In the genomic region with DNA sequence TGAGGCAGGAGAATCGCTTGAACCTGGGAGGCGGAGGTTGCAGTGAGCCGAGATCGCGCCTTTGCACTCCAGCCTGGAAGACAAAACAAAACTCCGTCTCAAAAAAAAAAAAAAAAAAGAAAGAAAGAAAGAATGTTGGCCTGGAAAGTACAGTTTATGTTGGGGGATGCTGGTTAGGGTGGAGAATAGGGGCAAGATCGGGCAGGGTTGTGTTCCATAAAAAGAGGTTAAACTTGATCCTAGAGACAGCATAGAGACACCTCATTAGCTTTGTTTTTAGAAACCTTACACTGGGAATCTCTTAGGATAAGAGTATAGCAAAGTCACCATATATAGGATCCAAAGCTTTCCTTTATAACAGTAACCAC, we compare ENCODE assay signal across 10 cellular contexts. TPM values are rescaled to one million over a fixed set of nuclear protein-coding genes. Genes with fewer than 3 reads are reported as not detected.
DNase-seq lines count a peak whose midpoint lies in the region; ATAC-seq, FAIRE-seq and TF ChIP-seq lines count a peak whose summit lies in the region.
"Had no signal": no experiment of that assay in that cellular context is flagged by ENCODE, and none has a peak within 500 bp of the region (broad histone marks: within the 10 kb centered on the region; RNA-seq: fewer than 3 reads in every experiment).

No MANE protein-coding gene starts in this region.

- H3K9me3 Mint-ChIP-seq in CD4-positive, CD25-positive, alpha-beta regulatory T cell: peaks cover 0 to 5% (median 0%) of the 10 kb centered on the region in 7 donors

- dilution Hi-C loops in endothelial cell of umbilical vein (cut with MboI; ENCODE audit: extremely low pct_ligation_motif_present, low sequenced_read_pairs): no loop called here

- no peak for FAIRE-seq in endothelial cell of umbilical vein (lab: Jason Lieb, UNC)

- H3K4me1 Mint-ChIP-seq in CD4-positive, CD25-positive, alpha-beta regulatory T cell: peaks cover 14 to 53% (median 41%) of the 10 kb centered on the region in 4 donors

- TF ChIP-seq CTCF in Peyer's patch (IDR thresholded peaks at IDR 0.05): no peak
- TF ChIP-seq CTCF in endothelial cell of umbilical vein (IDR thresholded peaks at IDR 0.05; ENCODE audit: extremely low read depth in 1 of 2, insufficient read depth in 1 of 2, low read depth in 1 of 2, low read length in 2 of 2): no peak
- no peak for TF ChIP-seq CTCF in parathyroid adenoma (IDR thresholded peaks at IDR 0.05)

- H3K4me1 ChIP-seq in CD4-positive, CD25-positive, alpha-beta regulatory T cell (ENCODE audit: control insufficient read depth, insufficient read depth, low read length, poor library complexity, severe bottlenecking): peaks cover 38% of the 10 kb centered on the region
- peaks cover 16 to 68% (median 23%) of the 10 kb centered on the region in 4 donors for H3K4me1 ChIP-seq in Peyer's patch
- peaks cover 66% of the 10 kb centered on the region for H3K4me1 ChIP-seq in endothelial cell of umbilical vein (ENCODE audit: control insufficient read depth, extremely low read depth, insufficient read depth, low read length)
- H3K4me1 ChIP-seq in parathyroid adenoma: peaks cover 25% of the 10 kb centered on the region

- ATAC-seq in CD4-positive, CD25-positive, alpha-beta regulatory T cell (ENCODE audit: low read depth in 2 of 2): no peak
- ATAC-seq in HG02678 (IDR thresholded peaks at IDR 0.05; ENCODE audit: unreplicated experiment) (no peak), HG03521 (IDR thresholded peaks at IDR 0.05; ENCODE audit: unreplicated experiment) (no peak)

- H3K27ac Mint-ChIP-seq in CD4-positive, CD25-positive, alpha-beta regulatory T cell: peak overlapping the region in 2 of 3 donors; percentile 75 to 85

- no peaks in the 10 kb centered on the region for H3K9me3 ChIP-seq in CD4-positive, CD25-positive, alpha-beta regulatory T cell (ENCODE audit: control insufficient read depth in 2 of 2, low read length in 2 of 2)
- H3K9me3 ChIP-seq in Peyer's patch (no peaks in the 10 kb centered on the region), endothelial cell of umbilical vein (replicated peaks; ENCODE audit: control insufficient read depth, insufficient read depth, low read length) (no peaks in the 10 kb centered on the region), parathyroid adenoma (ENCODE audit: control insufficient read depth, low read length) (no peaks in the 10 kb centered on the region)

- no peak for DNase-seq in CD4-positive, CD25-positive, alpha-beta regulatory T cell
- DNase-seq in Peyer's patch: no peak
- no peak for DNase-seq in endothelial cell of umbilical vein (ENCODE audit: low read depth, low spot score)
- DNase-seq in stimulated activated naive CD4-positive, alpha-beta T cell (lab: John Stamatoyannopoulos, UW): no peak
- DNase-seq in activated effector memory CD4-positive, alpha-beta T cell treated with Interleukin-2 at 50 U/mL for 16 hours: no peak
- DNase-seq: amniotic stem cell, NCI-H1694 had no signal

- no TSS peak for BruUV-seq in endothelial cell of umbilical vein (replicated peaks; lab: Mats Ljungman, UMichigan)

- peak overlapping the region; percentile 72 to 100 (median 90) for H3K4me3 Mint-ChIP-seq in CD4-positive, CD25-positive, alpha-beta regulatory T cell

- POLR2A ChIA-PET in endothelial cell of umbilical vein (lab: Charles Lee): interaction anchor here (0.5 to 1.2 kb wide), 2 partner anchors 54 to 56 kb away, joined by 3 read pairs; no protein-coding TSS in a partner anchor

- intact Hi-C loops in endothelial cell of umbilical vein (cut with micrococcal nuclease): loop anchor here (5.0 kb wide), 1 partner anchor 152 kb away; a partner anchor contains a TSS

- H3K27me3 ChIP-seq in CD4-positive, CD25-positive, alpha-beta regulatory T cell (ENCODE audit: control insufficient read depth, insufficient read depth, low read length): no peaks in the 10 kb centered on the region
- H3K27me3 ChIP-seq in Peyer's patch: no peaks in the 10 kb centered on the region
- no peaks in the 10 kb centered on the region for H3K27me3 ChIP-seq in endothelial cell of umbilical vein (ENCODE audit: control insufficient read depth in 2 of 2, insufficient read depth in 2 of 2, low read length in 2 of 2)
- no peaks in the 10 kb centered on the region for H3K27me3 ChIP-seq in parathyroid adenoma (ENCODE audit: control insufficient read depth, insufficient read depth, low read length)

- peak overlapping the region; percentile 6 for H3K4me2 ChIP-seq in endothelial cell of umbilical vein (ENCODE audit: insufficient read depth, low read length)
- no peak overlapping the region for H3K4me2 ChIP-seq in parathyroid adenoma (ENCODE audit: low read length)

- H4K20me1 ChIP-seq in endothelial cell of umbilical vein (replicated peaks; ENCODE audit: control insufficient read depth, extremely low read depth, insufficient read depth, low read length): no peaks in the 10 kb centered on the region

- peaks cover 12% of the 10 kb centered on the region for H3K36me3 Mint-ChIP-seq in CD4-positive, CD25-positive, alpha-beta regulatory T cell

- peaks cover 5% of the 10 kb centered on the region for H3K27me3 Mint-ChIP-seq in CD4-positive, CD25-positive, alpha-beta regulatory T cell

- H3K4me3 ChIP-seq in CD4-positive, CD25-positive, alpha-beta regulatory T cell (ENCODE audit: low read depth, low read length): no peak overlapping the region
- H3K4me3 ChIP-seq in Peyer's patch: no peak overlapping the region
- H3K4me3 ChIP-seq in endothelial cell of umbilical vein (replicated peaks in 1 of 3; ENCODE audit: insufficient read depth in 1 of 3, low read depth in 1 of 3, low read length in 3 of 3): no peak overlapping the region
- no peak overlapping the region for H3K4me3 ChIP-seq in parathyroid adenoma (ENCODE audit: low read depth, low read length)

- H3K9ac ChIP-seq in endothelial cell of umbilical vein (replicated peaks; ENCODE audit: extremely low read depth, insufficient read depth, low read length) (no peak overlapping the region), parathyroid adenoma (no peak overlapping the region)

- no peak overlapping the region for H2AFZ ChIP-seq in endothelial cell of umbilical vein (ENCODE audit: low read depth, low read length)
- no peak overlapping the region for H2AFZ ChIP-seq in parathyroid adenoma

- CTCF ChIA-PET in endothelial cell of umbilical vein (lab: Charles Lee): interaction anchor here (11.1 kb wide), 1 partner anchor 112 kb away, joined by 147 read pairs; no protein-coding TSS in a partner anchor

- peaks cover 13% of the 10 kb centered on the region for H3K36me3 ChIP-seq in CD4-positive, CD25-positive, alpha-beta regulatory T cell (ENCODE audit: control insufficient read depth, insufficient read depth, low read length)
- H3K36me3 ChIP-seq in Peyer's patch: peaks cover 0 to 13% (median 0%) of the 10 kb centered on the region in 3 donors
- peaks cover 11% of the 10 kb centered on the region in 2 experiments for H3K36me3 ChIP-seq in endothelial cell of umbilical vein (ENCODE audit: control insufficient read depth in 2 of 2, extremely low read depth in 1 of 2, insufficient read depth in 2 of 2, low read length in 2 of 2)
- no peaks in the 10 kb centered on the region for H3K36me3 ChIP-seq in parathyroid adenoma (ENCODE audit: control insufficient read depth, insufficient read depth, low read length)

- no peak for TF ChIP-seq POLR2A in Peyer's patch (IDR thresholded peaks at IDR 0.05)
- TF ChIP-seq POLR2A in endothelial cell of umbilical vein (IDR thresholded peaks at IDR 0.05; ENCODE audit: low read depth, low read length): no peak

- H3K27ac ChIP-seq in CD4-positive, CD25-positive, alpha-beta regulatory T cell (ENCODE audit: insufficient read depth, low read length, poor library complexity, severe bottlenecking): no peak overlapping the region
- H3K27ac ChIP-seq in Peyer's patch (peak overlapping the region; percentile 100), endothelial cell of umbilical vein (ENCODE audit: insufficient read depth, low read depth, low read length) (peak overlapping the region; percentile 90), parathyroid adenoma (peak overlapping the region; percentile 87)

- H3K9me1 ChIP-seq in endothelial cell of umbilical vein (replicated peaks; ENCODE audit: control insufficient read depth, extremely low read depth, insufficient read depth, low read length): no peaks in the 10 kb centered on the region

- H3K79me2 ChIP-seq in endothelial cell of umbilical vein (ENCODE audit: control insufficient read depth, insufficient read depth, low read length): peaks cover 39% of the 10 kb centered on the region
- H3K79me2 ChIP-seq in parathyroid adenoma: peaks cover 6% of the 10 kb centered on the region

RNA-seq across cellular contexts. Expression of a gene that starts 1.9 kb away (rescaled TPM):
- 2,525 TPM for total RNA-seq in CD4-positive, CD25-positive, alpha-beta regulatory T cell
- 1,000 to 10,000 TPM; 2,953 to 3,518 (median 3,358) TPM for polyA plus RNA-seq in CD4-positive, CD25-positive, alpha-beta regulatory T cell
- total RNA-seq in Peyer's patch (1,000 to 10,000 TPM; 3,399 to 5,471 (median 4,336) TPM), endothelial cell of umbilical vein (2,371 and 2,501 TPM in 2 replicates)
- 1,123 and 1,177 TPM in 2 replicates for polyA plus RNA-seq in endothelial cell of umbilical vein
- 1,817 and 2,147 TPM in 2 replicates for polyA plus RNA-seq in endothelial cell of umbilical vein (2011; cell fraction: cytosol; rRNA removed)
- polyA plus RNA-seq in endothelial cell of umbilical vein (2011; cell fraction: nucleus; rRNA removed): 551 and 657 TPM in 2 replicates
- polyA plus RNA-seq in endothelial cell of umbilical vein (2012): 3,119 and 5,287 TPM in 2 replicates
- 640 and 676 TPM in 2 replicates for polyA minus RNA-seq in endothelial cell of umbilical vein
- polyA minus RNA-seq in endothelial cell of umbilical vein (2011; cell fraction: cytosol; rRNA and poly(A)+ RNA removed): 1,415 TPM
- polyA minus RNA-seq in endothelial cell of umbilical vein (2011; cell fraction: nucleus; rRNA and poly(A)+ RNA removed): 173 and 200 TPM in 2 replicates

RNA-seq across cellular contexts. Expression of a gene that starts 19.2 kb away (rescaled TPM):
- total RNA-seq in CD4-positive, CD25-positive, alpha-beta regulatory T cell: 0.15 TPM
- polyA plus RNA-seq in CD4-positive, CD25-positive, alpha-beta regulatory T cell: 1 to 10 TPM; 1.2 to 1.8 (median 1.5) TPM
- 1 to 10 TPM in 3 of 4 donors, under 1 TPM in 1; 0.47 to 4.1 (median 2.3) TPM for total RNA-seq in Peyer's patch
- total RNA-seq in endothelial cell of umbilical vein: 0.21 TPM in 1 of 2 replicates, not detected in the other
- polyA plus RNA-seq in endothelial cell of umbilical vein: 0.04 and 0.05 TPM in 2 replicates
- polyA plus RNA-seq in endothelial cell of umbilical vein (2011; cell fraction: cytosol; rRNA removed): 0.04 TPM in 1 of 2 replicates, not detected in the other
- polyA plus RNA-seq in endothelial cell of umbilical vein (2011; cell fraction: nucleus; rRNA removed): 0.11 and 0.15 TPM in 2 replicates
- 0.52 and 0.83 TPM in 2 replicates for polyA plus RNA-seq in endothelial cell of umbilical vein (2012)
- 0.13 TPM in 1 of 2 replicates, not detected in the other for polyA minus RNA-seq in endothelial cell of umbilical vein
- polyA minus RNA-seq in endothelial cell of umbilical vein (2011; cell fraction: cytosol; rRNA and poly(A)+ RNA removed): 0.92 TPM
- 0.24 TPM in 1 of 2 replicates, not detected in the other for polyA minus RNA-seq in endothelial cell of umbilical vein (2011; cell fraction: nucleus; rRNA and poly(A)+ RNA removed)

RNA-seq across cellular contexts. Expression of a gene that starts 52.0 kb away (rescaled TPM):
- not detected for total RNA-seq in CD4-positive, CD25-positive, alpha-beta regulatory T cell
- not detected for polyA plus RNA-seq in CD4-positive, CD25-positive, alpha-beta regulatory T cell
- 10 to 100 TPM in 1 of 4 donors, 1 to 10 TPM in 3; 1.1 to 28.1 (median 5.7) TPM for total RNA-seq in Peyer's patch
- 1.2 and 3.6 TPM in 2 replicates for total RNA-seq in endothelial cell of umbilical vein
- polyA plus RNA-seq in endothelial cell of umbilical vein: 1.8 and 2.9 TPM in 2 replicates
- polyA plus RNA-seq in endothelial cell of umbilical vein (2011; cell fraction: cytosol; rRNA removed): 0.88 and 1.4 TPM in 2 replicates
- 2.1 TPM in 2 replicates for polyA plus RNA-seq in endothelial cell of umbilical vein (2011; cell fraction: nucleus; rRNA removed)
- polyA plus RNA-seq in endothelial cell of umbilical vein (2012): 1.3 and 3.8 TPM in 2 replicates
- polyA minus RNA-seq in endothelial cell of umbilical vein: 0.89 and 0.90 TPM in 2 replicates
- polyA minus RNA-seq in endothelial cell of umbilical vein (2011; cell fraction: cytosol; rRNA and poly(A)+ RNA removed): 7.3 TPM
- polyA minus RNA-seq in endothelial cell of umbilical vein (2011; cell fraction: nucleus; rRNA and poly(A)+ RNA removed): 0.58 and 0.72 TPM in 2 replicates
